ENCODE assay signal across 26 cellular contexts in the genomic region with DNA sequence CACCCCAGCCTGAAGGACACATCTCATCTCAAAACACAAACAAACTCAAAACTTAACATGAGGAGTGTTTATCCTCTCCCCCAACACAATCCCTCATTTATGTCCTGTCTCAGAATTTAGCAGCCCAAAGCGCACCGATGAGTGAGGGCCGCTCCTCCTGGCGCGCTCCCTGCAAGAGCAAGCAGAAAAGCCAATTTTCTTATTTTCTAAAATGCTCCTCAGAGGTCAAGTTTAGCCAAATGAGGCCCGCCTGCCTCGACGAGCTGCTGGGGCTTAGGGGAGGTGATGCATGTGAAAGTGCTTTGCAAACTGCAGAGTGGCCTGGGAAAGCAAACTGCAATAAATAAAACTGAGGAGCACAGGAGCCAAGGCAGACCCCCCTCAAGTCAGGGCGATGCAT. TPM values are rescaled to one million over a fixed set of nuclear protein-coding genes. Genes with fewer than 3 reads are reported as not detected.
DNase-seq lines count a peak whose midpoint lies in the region; ATAC-seq and TF ChIP-seq lines count a peak whose summit lies in the region.
"Had no signal": no experiment of that assay in that cellular context is flagged by ENCODE, and none has a peak within 500 bp of the region (broad histone marks: within the 10 kb centered on the region; RNA-seq: fewer than 3 reads in every experiment).

No MANE protein-coding gene starts in this region.

- no peaks in the 10 kb centered on the region for H3K9me3 ChIP-seq in right cardiac atrium (ENCODE audit: control insufficient read depth, low read length)
- no peaks in the 10 kb centered on the region for H3K9me3 ChIP-seq in heart right ventricle
- H3K9me3 ChIP-seq in esophagus squamous epithelium, result no peaks in the 10 kb centered on the region
- H3K9me3 ChIP-seq in vagina, result no peaks in the 10 kb centered on the region
- H3K9me3 ChIP-seq: ascending aorta; BLaER1 treated with 17β-estradiol and CSF1 and Interleukin-3, amounts not matched to agents 10 nM and 100 nM; thoracic aorta had no signal

- H3K36me3 ChIP-seq in heart right ventricle, result peaks cover 0 to 50% (median 8%) of the 10 kb centered on the region in 9 donors
- H3K36me3 ChIP-seq in esophagus squamous epithelium, result peaks cover 10 to 64% (median 11%) of the 10 kb centered on the region in 3 donors
- peaks cover 0 to 12% of the 10 kb centered on the region in 2 donors for H3K36me3 ChIP-seq in vagina

- no peaks in the 10 kb centered on the region for H3K27me3 ChIP-seq in right cardiac atrium (ENCODE audit: control insufficient read depth, insufficient read depth)
- H3K27me3 ChIP-seq in heart right ventricle, result no peaks in the 10 kb centered on the region
- H3K27me3 ChIP-seq in esophagus squamous epithelium, result no peaks in the 10 kb centered on the region
- no peaks in the 10 kb centered on the region for H3K27me3 ChIP-seq in vagina
- H3K27me3 ChIP-seq: ascending aorta; BLaER1 treated with 17β-estradiol and CSF1 and Interleukin-3, amounts not matched to agents 10 nM and 100 nM had no signal

- DNase-seq in right cardiac atrium, result peak in 2 of 3 donors; percentile 50 to 61
- no peak for DNase-seq in heart right ventricle
- DNase-seq in esophagus squamous epithelium (lab: John Stamatoyannopoulos, UW), result no peak
- DNase-seq in nephron progenitor cell, result no peak
- no peak for DNase-seq in vagina (ENCODE audit: extremely low spot score in 2 of 2)
- DNase-seq in NCI-H1105 treated with DMSO at 0.1 percent for 48 hours (lab: John Stamatoyannopoulos, UW), result no peak
- DNase-seq in midbrain (lab: John Stamatoyannopoulos, UW), result no peak
- DNase-seq: activated CD4-positive, alpha-beta T cell treated with anti-CD3 and anti-CD28 coated beads for 36 hours; activated T-cell treated with anti-CD3 and anti-CD28 coated beads, Interleukin-2, amount 50 U/mL, for 4 hours; central memory CD4-positive, alpha-beta T cell; COR-L47; DMS79; hippocampal formation; Kasumi-1; NCI-H1694 treated with DMSO at 0.1 percent for 48 hours; NCI-H2227 treated with DMSO at 0.1 percent for 48 hours; NCI-H69; nucleus accumbens; stimulated activated CD4-positive, alpha-beta T cell treated with anti-CD3 and anti-CD28 coated beads, Interleukin-4, amount 100 ng/mL, for 1 hour; stimulated activated naive CD4-positive, alpha-beta T cell; T-helper 2 cell had no signal

- WGBS in right cardiac atrium, result 70% methylated on average over 9 of the region's 9 CpGs
- WGBS in heart right ventricle, 2 donors, result 77 to 78% methylated on average over 9 of the region's 9 CpGs
- WGBS in esophagus squamous epithelium, 2 donors, result 68 to 80% methylated on average over 8 to 9 of the region's 9 CpGs

- H3K4me1 ChIP-seq in right cardiac atrium (ENCODE audit: control insufficient read depth, insufficient read depth, low read length) (peaks cover 10% of the 10 kb centered on the region), heart right ventricle (peaks cover 11 to 57% (median 30%) of the 10 kb centered on the region in 9 donors), esophagus squamous epithelium (peaks cover 7 to 48% (median 27%) of the 10 kb centered on the region in 3 donors), vagina (peaks cover 24% of the 10 kb centered on the region)

- H3K4me3 Mint-ChIP-seq in nephron progenitor cell, result peak overlapping the region; percentile 71
- H3K4me3 Mint-ChIP-seq: activated CD4-positive, alpha-beta T cell treated with anti-CD3 and anti-CD28 coated beads for 36 hours; activated naive CD4-positive, alpha-beta T cell treated with anti-CD3 and anti-CD28 coated beads, Interleukin-2, amount 50 U/mL, for 24 hours; activated T-cell treated with anti-CD3 and anti-CD28 coated beads, Interleukin-2, amount 50 U/mL, for 4 hours had no signal

- H3K27ac ChIP-seq in right cardiac atrium (ENCODE audit: low read length), result no peak overlapping the region
- peak overlapping the region in 1 of 10 donors; percentile 7 for H3K27ac ChIP-seq in heart right ventricle
- H3K27ac ChIP-seq in esophagus squamous epithelium, result peak overlapping the region in 3 of 4 donors; percentile 44 to 59 (median 50)
- H3K27ac ChIP-seq in vagina, result peak overlapping the region; percentile 5
- H3K27ac ChIP-seq: ascending aorta; BLaER1 treated with 17β-estradiol and CSF1 and Interleukin-3, amounts not matched to agents 10 nM and 100 nM; thoracic aorta had no signal

- H3K27me3 Mint-ChIP-seq in nephron progenitor cell (ENCODE audit: low read depth, poor library complexity), result no peaks in the 10 kb centered on the region
- H3K27me3 Mint-ChIP-seq: activated CD4-positive, alpha-beta T cell treated with anti-CD3 and anti-CD28 coated beads for 36 hours; activated naive CD4-positive, alpha-beta T cell treated with anti-CD3 and anti-CD28 coated beads, Interleukin-2, amount 50 U/mL, for 24 hours had no signal

- peak overlapping the region; percentile 87 for H3K27ac Mint-ChIP-seq in nephron progenitor cell
- H3K27ac Mint-ChIP-seq: activated CD4-positive, alpha-beta T cell treated with anti-CD3 and anti-CD28 coated beads for 36 hours; activated naive CD4-positive, alpha-beta T cell treated with anti-CD3 and anti-CD28 coated beads, Interleukin-2, amount 50 U/mL, for 24 hours had no signal

- H3K4me3 ChIP-seq in right cardiac atrium (ENCODE audit: low read length) (no peak overlapping the region), heart right ventricle (no peak overlapping the region), esophagus squamous epithelium (no peak overlapping the region), vagina (no peak overlapping the region)
- H3K4me3 ChIP-seq: ascending aorta; BLaER1 treated with 17β-estradiol and CSF1 and Interleukin-3, amounts not matched to agents 10 nM and 100 nM; thoracic aorta had no signal

- intact Hi-C loops in right cardiac atrium (cut with DNase I), result no loop called here
- intact Hi-C loops in heart right ventricle (cut with DNase I), result no loop called here
- intact Hi-C loops in esophagus squamous epithelium (cut with DNase I), result no loop called here
- intact Hi-C loops in vagina (cut with DNase I), result no loop called here

- H3K36me3 Mint-ChIP-seq in nephron progenitor cell (ENCODE audit: low read depth), result peaks cover 42% of the 10 kb centered on the region

- H3K9me3 Mint-ChIP-seq in nephron progenitor cell, result no peaks in the 10 kb centered on the region
- H3K9me3 Mint-ChIP-seq: activated naive CD4-positive, alpha-beta T cell treated with anti-CD3 and anti-CD28 coated beads, Interleukin-2, amount 50 U/mL, for 24 hours; activated T-cell treated with anti-CD3 and anti-CD28 coated beads, Interleukin-2, amount 50 U/mL, for 4 hours had no signal

- H3K4me1 Mint-ChIP-seq in nephron progenitor cell, result peaks cover 89% of the 10 kb centered on the region

- TF ChIP-seq POLR2A in esophagus squamous epithelium (IDR thresholded peaks at IDR 0.05), result no peak
- no peak for TF ChIP-seq POLR2A in vagina (IDR thresholded peaks at IDR 0.05)

- no peak for ATAC-seq in right cardiac atrium
- ATAC-seq in heart right ventricle, result no peak
- ATAC-seq in HG02610 (IDR thresholded peaks at IDR 0.05; ENCODE audit: unreplicated experiment), result no peak

- TF ChIP-seq CTCF in heart right ventricle (IDR thresholded peaks at IDR 0.05), result no peak
- TF ChIP-seq CTCF in esophagus squamous epithelium (IDR thresholded peaks at IDR 0.05), result no peak
- no peak for TF ChIP-seq CTCF in nephron progenitor cell (IDR thresholded peaks at IDR 0.05)
- no peak for TF ChIP-seq CTCF in vagina (IDR thresholded peaks at IDR 0.05)

RNA-seq across cellular contexts. Expression of gene CAPS, which starts 28.9 kb away (rescaled TPM):
- total RNA-seq in right cardiac atrium (10 to 100 TPM in 2 of 4 donors, 1 to 10 TPM in 2; 8.9 to 14.2 (median 9.9) TPM), heart right ventricle (1 to 10 TPM; 1.3 to 4.2 (median 2.8) TPM), esophagus squamous epithelium (10 to 100 TPM in 2 of 4 donors, 1 to 10 TPM in 2; 3.3 to 13.7 (median 7.3) TPM), vagina (35.8 TPM)
- polyA plus RNA-seq in right cardiac atrium (7.1 TPM), heart right ventricle (10 to 100 TPM in 1 of 2 donors, 1 to 10 TPM in 1; 3.2 to 14.1 TPM)

RNA-seq across cellular contexts. Expression of gene RANBP3, which starts 34.9 kb away (rescaled TPM):
- total RNA-seq in right cardiac atrium (10 to 100 TPM; 54.8 to 73.8 (median 67.7) TPM), heart right ventricle (10 to 100 TPM; 51.4 to 76.1 (median 63.3) TPM), esophagus squamous epithelium (10 to 100 TPM; 38.0 to 77.8 (median 39.6) TPM), vagina (110 TPM)
- polyA plus RNA-seq in right cardiac atrium (49.6 TPM), heart right ventricle (10 to 100 TPM; 29.5 to 45.2 TPM)

RNA-seq across cellular contexts. Expression of gene VMAC, which starts 38.3 kb away (rescaled TPM):
- total RNA-seq in right cardiac atrium (1 to 10 TPM; 1.9 to 5.8 (median 3.8) TPM), heart right ventricle (1 to 10 TPM; 1.3 to 3.9 (median 2.5) TPM), esophagus squamous epithelium (1 to 10 TPM; 3.1 to 8.6 (median 5.6) TPM), vagina (7.9 TPM)
- polyA plus RNA-seq in right cardiac atrium (3.6 TPM), heart right ventricle (1 to 10 TPM; 1.4 to 5.8 TPM)

RNA-seq across cellular contexts. Expression of gene NDUFA11, which starts 39.4 kb away (rescaled TPM):
- 100 to 1,000 TPM; 515 to 756 (median 624) TPM for total RNA-seq in right cardiac atrium
- 1,214 TPM for polyA plus RNA-seq in right cardiac atrium
- 100 to 1,000 TPM; 451 to 574 (median 513) TPM for total RNA-seq in heart right ventricle
- polyA plus RNA-seq in heart right ventricle, result 1,000 to 10,000 TPM in 1 of 2 donors, 100 to 1,000 TPM in 1; 760 to 1,143 TPM
- total RNA-seq in esophagus squamous epithelium, result 100 to 1,000 TPM; 204 to 277 (median 234) TPM
- total RNA-seq in vagina, result 318 TPM

Comparison
In these comparisons a context has a peak if more than half of its experiments do, and no peak if none do; other contexts are left out.
1. DNase-seq: peak in right cardiac atrium (2 of 3); none in heart right ventricle (0 of 2), esophagus squamous epithelium (single experiment), nephron progenitor cell (single experiment), vagina (0 of 2), NCI-H1105 treated with DMSO at 0.1 percent for 48 hours (single experiment) and midbrain (single experiment).